ENCODE assay signal across 2 cellular contexts in the genomic region with DNA sequence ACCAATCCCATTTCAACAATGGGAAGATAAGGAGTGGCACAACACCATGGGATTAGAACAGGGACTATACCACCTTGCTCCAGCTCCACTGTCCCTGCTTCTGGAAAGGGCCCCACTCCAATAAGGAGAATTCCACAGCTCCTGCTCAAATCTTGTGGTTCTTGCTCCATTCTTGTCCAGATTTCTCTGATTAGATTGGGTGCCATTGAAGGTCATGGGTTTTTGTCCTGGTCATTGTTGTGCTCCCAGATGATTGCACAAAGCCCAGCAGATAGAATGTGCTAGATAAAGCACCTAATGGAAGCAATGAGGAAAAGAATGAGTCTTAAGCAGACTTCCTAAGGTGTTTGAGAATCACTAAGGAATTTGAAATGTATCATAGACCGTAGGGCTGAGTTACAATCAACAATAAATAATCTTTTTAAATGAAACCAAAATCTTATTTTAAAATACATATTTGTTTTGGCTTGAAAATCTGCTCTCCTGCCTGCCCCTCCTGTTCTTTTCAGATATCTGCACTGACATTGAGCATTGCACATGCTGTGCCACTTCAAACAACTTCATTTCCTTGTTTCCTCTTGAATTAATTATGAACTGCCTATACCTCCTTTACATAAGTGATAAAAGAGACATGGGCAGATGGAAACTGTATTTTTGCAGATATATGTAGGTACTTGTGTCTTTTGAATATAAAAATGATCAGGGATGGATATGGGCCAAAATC.
TF ChIP-seq lines count a peak whose summit lies in the region.

No MANE protein-coding gene starts in this region.

TF ChIP-seq in liver, 16 proteins besides CTCF, POLR2A, EP300 and RAD21:
- TF ChIP-seq YY1 (IDR thresholded peaks at IDR 0.05) (peak; percentile 39), RXRA (IDR thresholded peaks at IDR 0.05) (peak; percentile 13 to 46), HNF4A (conservative IDR thresholded peaks at IDR 0.05) (no peak)
- TF ChIP-seq, protein P1, sequence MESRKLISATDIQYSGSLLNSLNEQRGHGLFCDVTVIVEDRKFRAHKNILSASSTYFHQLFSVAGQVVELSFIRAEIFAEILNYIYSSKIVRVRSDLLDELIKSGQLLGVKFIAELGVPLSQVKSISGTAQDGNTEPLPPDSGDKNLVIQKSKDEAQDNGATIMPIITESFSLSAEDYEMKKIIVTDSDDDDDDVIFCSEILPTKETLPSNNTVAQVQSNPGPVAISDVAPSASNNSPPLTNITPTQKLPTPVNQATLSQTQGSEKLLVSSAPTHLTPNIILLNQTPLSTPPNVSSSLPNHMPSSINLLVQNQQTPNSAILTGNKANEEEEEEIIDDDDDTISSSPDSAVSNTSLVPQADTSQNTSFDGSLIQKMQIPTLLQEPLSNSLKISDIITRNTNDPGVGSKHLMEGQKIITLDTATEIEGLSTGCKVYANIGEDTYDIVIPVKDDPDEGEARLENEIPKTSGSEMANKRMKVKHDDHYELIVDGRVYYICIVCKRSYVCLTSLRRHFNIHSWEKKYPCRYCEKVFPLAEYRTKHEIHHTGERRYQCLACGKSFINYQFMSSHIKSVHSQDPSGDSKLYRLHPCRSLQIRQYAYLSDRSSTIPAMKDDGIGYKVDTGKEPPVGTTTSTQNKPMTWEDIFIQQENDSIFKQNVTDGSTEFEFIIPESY (IDR thresholded peaks at IDR 0.05): no peak
- TF ChIP-seq, protein P2, sequence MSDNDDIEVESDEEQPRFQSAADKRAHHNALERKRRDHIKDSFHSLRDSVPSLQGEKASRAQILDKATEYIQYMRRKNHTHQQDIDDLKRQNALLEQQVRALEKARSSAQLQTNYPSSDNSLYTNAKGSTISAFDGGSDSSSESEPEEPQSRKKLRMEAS (IDR thresholded peaks at IDR 0.05): peak; percentile 30

TF ChIP-seq in HepG2, 621 proteins besides CTCF, POLR2A, EP300 and RAD21:
- TF ChIP-seq RARG (CRISPR knock-in tag; IDR thresholded peaks at IDR 0.05; ENCODE audit: low read depth) (no peak), ZNF333 (CRISPR knock-in tag; IDR thresholded peaks at IDR 0.05; ENCODE audit: borderline replicate concordance) (no peak), ZNF205 (CRISPR knock-in tag; IDR thresholded peaks at IDR 0.05) (no peak), PHF8 (CRISPR knock-in tag; IDR thresholded peaks at IDR 0.05) (no peak), KDM1A (CRISPR knock-in tag; IDR thresholded peaks at IDR 0.05) (no peak), MIER3 (CRISPR knock-in tag; IDR thresholded peaks at IDR 0.05; ENCODE audit: borderline replicate concordance) (no peak), ZNF577 (CRISPR knock-in tag; IDR thresholded peaks at IDR 0.05; ENCODE audit: borderline replicate concordance, low read depth) (no peak), NCOA5 (CRISPR knock-in tag; IDR thresholded peaks at IDR 0.05) (no peak), CBX2 (IDR thresholded peaks at IDR 0.05; ENCODE audit: low read depth, low read length) (no peak), CBX2 (CRISPR knock-in tag; IDR thresholded peaks at IDR 0.05; ENCODE audit: low read depth) (no peak), NCOR1 (IDR thresholded peaks at IDR 0.05; ENCODE audit: borderline replicate concordance, low read length) (no peak), CEBPB (IDR thresholded peaks at IDR 0.05; ENCODE audit: borderline replicate concordance, low read depth, low read length) (no peak), HNF4A (CRISPR knock-in tag; IDR thresholded peaks at IDR 0.05) (no peak), ZNF234 (CRISPR knock-in tag; conservative IDR thresholded peaks at IDR 0.05) (no peak), ATF1 (CRISPR knock-in tag; IDR thresholded peaks at IDR 0.05) (no peak), IKZF4 (CRISPR knock-in tag; IDR thresholded peaks at IDR 0.05; ENCODE audit: borderline replicate concordance, low read depth, not compliant biosample characterization) (no peak)
- TF ChIP-seq, protein P3, sequence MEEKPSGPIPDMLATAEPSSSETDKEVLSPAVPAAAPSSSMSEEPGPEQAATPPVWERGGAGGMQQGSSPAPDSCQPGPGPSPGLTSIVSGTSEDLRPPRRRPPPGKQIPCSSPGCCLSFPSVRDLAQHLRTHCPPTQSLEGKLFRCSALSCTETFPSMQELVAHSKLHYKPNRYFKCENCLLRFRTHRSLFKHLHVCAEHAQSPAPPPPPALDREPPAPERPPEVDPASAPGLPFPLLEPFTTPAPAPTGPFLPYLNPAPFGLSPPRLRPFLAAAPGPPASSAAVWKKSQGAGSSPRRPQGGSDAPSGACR (CRISPR knock-in tag; IDR thresholded peaks at IDR 0.05): no peak
